ENCODE assay signal across 8 cellular contexts in the genomic region with DNA sequence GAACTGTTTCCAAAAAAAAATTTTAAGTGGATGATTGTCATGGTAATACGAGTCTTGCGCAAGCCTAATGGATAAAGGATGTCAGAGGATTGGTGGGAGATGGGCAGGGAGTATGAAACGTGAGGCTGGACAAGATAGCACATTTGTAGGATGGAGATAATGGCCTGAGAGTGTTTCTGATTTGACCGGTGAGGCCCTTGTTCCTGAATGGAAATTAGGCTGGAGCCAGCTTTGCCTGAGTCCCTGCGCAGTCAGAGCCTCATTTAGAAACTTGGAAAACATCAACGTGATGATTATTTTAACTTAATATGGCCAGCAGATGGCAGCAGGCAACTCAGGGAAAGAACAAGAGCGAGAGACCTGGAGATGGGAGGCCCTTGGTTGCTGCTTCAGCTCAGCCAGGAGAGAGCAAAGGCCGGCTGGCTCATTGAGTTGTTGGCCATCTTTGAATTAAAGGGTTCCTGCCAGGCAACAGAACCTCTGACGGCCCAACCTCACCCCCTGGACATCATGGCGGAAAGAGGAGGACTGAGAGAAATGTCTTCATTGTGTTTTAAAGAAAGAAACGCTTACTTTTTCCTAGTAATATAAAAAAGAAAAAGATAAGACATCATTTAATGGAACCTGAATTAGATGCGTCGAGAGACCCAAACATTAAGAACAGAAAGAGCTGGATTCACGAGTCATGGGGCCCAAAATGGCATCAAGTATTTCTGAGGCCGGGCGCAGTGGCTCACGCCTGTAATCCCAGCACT.
DNase-seq lines count a peak whose midpoint lies in the region; ATAC-seq and TF ChIP-seq lines count a peak whose summit lies in the region.

No MANE protein-coding gene starts in this region.

- intact Hi-C loops in transverse colon (cut with DNase I; ENCODE audit: low total_unique reads): loop anchor here (5.0 to 10.0 kb wide), 2 partner anchors 121 to 249 kb away; no protein-coding TSS in a partner anchor

- no peak overlapping the region for H3K4me3 Mint-ChIP-seq in osteocyte (ENCODE audit: unreplicated experiment)

- H3K4me1 Mint-ChIP-seq in osteocyte (ENCODE audit: unreplicated experiment): peaks cover 3% of the 10 kb centered on the region

- ATAC-seq in GM21737 (IDR thresholded peaks at IDR 0.05; ENCODE audit: unreplicated experiment): peak; percentile 83

- no peak overlapping the region for H3K27ac Mint-ChIP-seq in osteocyte (ENCODE audit: unreplicated experiment)

- H3K9me3 ChIP-seq in transverse colon: no peaks in the 10 kb centered on the region

- DNase-seq in DMS79 (lab: John Stamatoyannopoulos, UW) (peak; percentile 4), M059J (ENCODE audit: low read depth) (peak; percentile 90), RWPE1 (ENCODE audit: low spot score) (peak; percentile 68), foreskin melanocyte (peak; percentile 74), osteocyte (ENCODE audit: extremely low spot score, unreplicated experiment) (peak; percentile 86), transverse colon (peak; percentile 78)
- DNase-seq in activated T-helper 9 cell treated with anti-CD3 and anti-CD28 coated beads, Interleukin-2, amount 50 U/mL, for 16 hours (ENCODE audit: low read depth): peak; percentile 14

- no peaks in the 10 kb centered on the region for H3K9me3 Mint-ChIP-seq in osteocyte (ENCODE audit: unreplicated experiment)

- H3K36me3 Mint-ChIP-seq in osteocyte (ENCODE audit: unreplicated experiment): no peaks in the 10 kb centered on the region

- peaks cover 8% of the 10 kb centered on the region for H3K27me3 Mint-ChIP-seq in osteocyte (ENCODE audit: unreplicated experiment)

- in situ Hi-C loops in transverse colon (cut with MboI; ENCODE audit: low pct_ligation_motif_present in 1 of 4, low pct_unique_long_range_greater_than_20kb in 1 of 4, low sequenced_read_pairs in 3 of 4): loop anchor here in 3 of 4 donors (25.0 kb wide), 2 partner anchors 129 to 254 kb away; no protein-coding TSS in a partner anchor

- no peak for TF ChIP-seq EP300 in transverse colon (IDR thresholded peaks at IDR 0.05; ENCODE audit: low read depth)

- H3K27me3 ChIP-seq in transverse colon: no peaks in the 10 kb centered on the region

- peaks cover 0 to 8% (median 0%) of the 10 kb centered on the region in 4 donors for H3K4me1 ChIP-seq in transverse colon

- no peak for TF ChIP-seq POLR2A in transverse colon (IDR thresholded peaks at IDR 0.05)

- no peak overlapping the region for H3K4me3 ChIP-seq in transverse colon

- H3K36me3 ChIP-seq in transverse colon: no peaks in the 10 kb centered on the region

- no peak overlapping the region for H3K27ac ChIP-seq in RWPE1
- no peak overlapping the region for H3K27ac ChIP-seq in transverse colon

- POLR2A ChIA-PET in RWPE1 (lab: Yijun Ruan, JAX; ENCODE audit: low non-redundant PET): no interaction called here

- 52 to 79% methylated on average over 9 to 17 of the region's 17 CpGs for WGBS in transverse colon (ENCODE audit: low coverage in 1 of 2), 2 donors

- CTCF ChIA-PET in RWPE1 (lab: Yijun Ruan, JAX): interaction anchor here (0.6 to 1.4 kb wide), 17 partner anchors 8 to 1131 kb away, joined by 3 to 14 read pairs (median 3); no protein-coding TSS in a partner anchor

- TF ChIP-seq CTCF in RWPE1 (conservative IDR thresholded peaks at IDR 0.05; ENCODE audit: low read depth) (peak; percentile 63), osteocyte (IDR thresholded peaks at IDR 0.05) (peak; percentile 71), transverse colon (IDR thresholded peaks at IDR 0.05) (peak; percentile 54 to 66 (median 58))

Comparison
In these comparisons a context has a peak if more than half of its experiments do, and no peak if none do; other contexts are left out.
1. DNase-seq: peak in every context shown above with its lines; median percentile 90 in M059J; 86 in osteocyte; 78 in transverse colon; 74 in foreskin melanocyte; 68 in RWPE1; 14 in activated T-helper 9 cell treated with anti-CD3 and anti-CD28 coated beads, Interleukin-2, amount 50 U/mL, for 16 hours; 4 in DMS79.